1 cellular context compared by ENCODE assay signal in genomic region chr2:217878865-217879595, GRCh38.
TF ChIP-seq lines count a peak whose summit lies in the region.

No MANE protein-coding gene starts in this region.

TF ChIP-seq in WTC11, 78 proteins besides CTCF, POLR2A, EP300 and RAD21 (continued from another document):
- no peak for TF ChIP-seq ZSCAN18 (CRISPR knock-in tag; IDR thresholded peaks at IDR 0.05)
- no peak for TF ChIP-seq MXD4 (CRISPR knock-in tag; IDR thresholded peaks at IDR 0.05; ENCODE audit: borderline replicate concordance)
- TF ChIP-seq ZNF281 (CRISPR knock-in tag; IDR thresholded peaks at IDR 0.05), result no peak
- TF ChIP-seq TEAD4 (CRISPR knock-in tag; IDR thresholded peaks at IDR 0.05), result no peak
- no peak for TF ChIP-seq ZNF425 (CRISPR knock-in tag; conservative IDR thresholded peaks at IDR 0.05)
- TF ChIP-seq MAX (CRISPR knock-in tag; IDR thresholded peaks at IDR 0.05), result no peak
- no peak for TF ChIP-seq ZNF396 (CRISPR knock-in tag; IDR thresholded peaks at IDR 0.05; ENCODE audit: borderline replicate concordance)
- no peak for TF ChIP-seq E2F1 (CRISPR knock-in tag; IDR thresholded peaks at IDR 0.05)
- no peak for TF ChIP-seq KAT7 (CRISPR knock-in tag; IDR thresholded peaks at IDR 0.05; ENCODE audit: borderline replicate concordance)
- TF ChIP-seq STAT6 (CRISPR knock-in tag; conservative IDR thresholded peaks at IDR 0.05; ENCODE audit: low read depth), result no peak
- TF ChIP-seq ZNF423 (CRISPR knock-in tag; IDR thresholded peaks at IDR 0.05), result no peak
- no peak for TF ChIP-seq SMAD3 (CRISPR knock-in tag; IDR thresholded peaks at IDR 0.05; ENCODE audit: borderline replicate concordance)
- TF ChIP-seq ELF4 (CRISPR knock-in tag; IDR thresholded peaks at IDR 0.05; ENCODE audit: low read depth), result no peak
